ENCODE assay signal across 2 cellular contexts in genomic region chr4:144051494-144051893, GRCh38. TPM values are rescaled to one million over a fixed set of nuclear protein-coding genes. Genes with fewer than 3 reads are reported as not detected.
"Had no signal": no experiment of that assay in that cellular context is flagged by ENCODE, and none has a peak within 500 bp of the region (broad histone marks: within the 10 kb centered on the region; RNA-seq: fewer than 3 reads in every experiment).

No MANE protein-coding gene starts in this region.

RNA-seq across cellular contexts. Expression of gene GYPB, which starts 32.3 kb away (rescaled TPM):
- total RNA-seq: G401, GM12878 had no signal
